Comparison of ENCODE assay signal across 8 cellular contexts in genomic region chr7:65770473-65771163, GRCh38.
DNase-seq lines count a peak whose midpoint lies in the region; ATAC-seq and TF ChIP-seq lines count a peak whose summit lies in the region.
"Not testable (repeated sequence)": the region's sequence is repeated elsewhere in the genome, so short reads cannot be mapped to it uniquely, and the experiment has no call there.

No MANE protein-coding gene starts in this region.

- not testable (repeated sequence) for H4K20me1 ChIP-seq in OCI-LY3 (ENCODE audit: insufficient read depth, low read length)

- H3K4me3 ChIP-seq in OCI-LY3 (ENCODE audit: low read length) (peak overlapping the region; percentile 82), mucosa of descending colon (peak overlapping the region; percentile 74)

- not testable (repeated sequence) for H3K36me3 ChIP-seq in OCI-LY3 (replicated peaks; ENCODE audit: low read depth, low read length); mucosa of descending colon (ENCODE audit: low read depth)

- H3K27ac ChIP-seq in OCI-LY3 (ENCODE audit: low read length): not testable (repeated sequence)

- DNase-seq in DMS153 treated with DMSO at 0.1 percent for 48 hours (lab: John Stamatoyannopoulos, UW; ENCODE audit: unreplicated experiment): peak; percentile 60
- peak; percentile 72 for DNase-seq in HuH-7.5 (ENCODE audit: low spot score)
- peak; percentile 94 for DNase-seq in activated T-cell treated with anti-CD3 and anti-CD28 coated beads for 24 hours (ENCODE audit: low read depth)
- peak; percentile 77 for DNase-seq in epidermal melanocyte (ENCODE audit: insufficient read length, low spot score)
- peak; percentile 97 to 98 (median 97) for DNase-seq in mucosa of descending colon
- peak; percentile 92 to 94 for DNase-seq in stimulated activated CD8-positive, alpha-beta memory T cell treated with anti-CD3 and anti-CD28 coated beads, Interleukin-4, amount 100 ng/mL, for 1 hour (ENCODE audit: low read depth in 2 of 2, low spot score in 1 of 2)

- not testable (repeated sequence) for H3K4me1 ChIP-seq in OCI-LY3 (ENCODE audit: low read length); mucosa of descending colon (ENCODE audit: low read depth)

- not testable (repeated sequence) for H3K79me2 ChIP-seq in OCI-LY3 (ENCODE audit: low read length)

- intact Hi-C loops in mucosa of descending colon (cut with DNase I, micrococcal nuclease): not testable (repeated sequence)

- TF ChIP-seq CTCF in OCI-LY3 (IDR thresholded peaks at IDR 0.05; ENCODE audit: low read depth, low read length); mucosa of descending colon (IDR thresholded peaks at IDR 0.05): not testable (repeated sequence)

- H3K9ac ChIP-seq in OCI-LY3 (ENCODE audit: low read length): peak overlapping the region; percentile 66

- ATAC-seq in GM21528 (IDR thresholded peaks at IDR 0.05; ENCODE audit: low FRiP score, unreplicated experiment): peak; percentile 99
- ATAC-seq in mucosa of descending colon: peak; percentile 99

- peak overlapping the region; percentile 84 for H2AFZ ChIP-seq in OCI-LY3 (ENCODE audit: low read depth, low read length)

- peak overlapping the region; percentile 73 for H3K4me2 ChIP-seq in OCI-LY3 (ENCODE audit: low read length)

- H3K9me3 ChIP-seq in OCI-LY3 (ENCODE audit: insufficient read depth, low read length); mucosa of descending colon: not testable (repeated sequence)

- not testable (repeated sequence) for H3K27me3 ChIP-seq in OCI-LY3 (ENCODE audit: low read depth, low read length)
